27 cellular contexts compared by ENCODE assay signal in genomic region chr10:97891497-97892167, GRCh38. TPM values are rescaled to one million over a fixed set of nuclear protein-coding genes. Genes with fewer than 3 reads are reported as not detected.
DNase-seq lines count a peak whose midpoint lies in the region; ATAC-seq, FAIRE-seq and TF ChIP-seq lines count a peak whose summit lies in the region.
"Had no signal": no experiment of that assay in that cellular context is flagged by ENCODE, and none has a peak within 500 bp of the region (broad histone marks: within the 10 kb centered on the region; RNA-seq: fewer than 3 reads in every experiment).

No MANE protein-coding gene starts in this region.

- H3K56ac ChIP-seq in H9 (ENCODE audit: insufficient read length, low read depth, low read length): no peak overlapping the region

- no peak overlapping the region for H3K27ac ChIP-seq in H9 (ENCODE audit: insufficient read length, low read depth, low read length)
- H3K27ac ChIP-seq: cardiac muscle cell, WERI-Rb-1 had no signal

- no peak overlapping the region for H3K4ac ChIP-seq in H9 (ENCODE audit: low read depth, low read length)

- no peak overlapping the region for H3K4me2 ChIP-seq in H9 (ENCODE audit: insufficient read depth, insufficient read length, low read length)

- H4K8ac ChIP-seq in H9 (replicated peaks; ENCODE audit: insufficient read length, low read depth, low read length): no peak overlapping the region

- no peak for ATAC-seq in HG03432 (IDR thresholded peaks at IDR 0.05; ENCODE audit: unreplicated experiment)
- ATAC-seq: activated naive CD4-positive, alpha-beta T cell treated with anti-CD3 and anti-CD28 coated beads, Interleukin-2, amount 50 U/mL, for 72 hours; activated T-cell treated with anti-CD3 and anti-CD28 coated beads, Interleukin-2, amount 50 U/mL, for 72 hours; CD8-positive, alpha-beta T cell; mucosa of descending colon had no signal

- H2AK5ac ChIP-seq in H9 (ENCODE audit: insufficient read length, low read length): no peak overlapping the region

- no peak overlapping the region for H2BK5ac ChIP-seq in H9 (ENCODE audit: insufficient read length, low read length)

- H3K79me1 ChIP-seq in H9 (ENCODE audit: insufficient read depth, low read depth, low read length, poor library complexity, severe bottlenecking): no peaks in the 10 kb centered on the region

- H3T11ph ChIP-seq in H9 (ENCODE audit: low read length): no peak overlapping the region

- no peak overlapping the region for H2BK20ac ChIP-seq in H9 (ENCODE audit: low read depth, low read length, poor library complexity, severe bottlenecking)

- peak overlapping the region; percentile 43; the same call in 1 of the 2 replicates for H3K14ac ChIP-seq in H9 (ENCODE audit: insufficient read depth, low read length)

- H3K23me2 ChIP-seq in H9 (ENCODE audit: insufficient read length, low read depth, low read length, poor library complexity, severe bottlenecking): no peaks in the 10 kb centered on the region

- H2BK120ac ChIP-seq in H9 (ENCODE audit: low read depth, low read length, poor library complexity, severe bottlenecking): no peak overlapping the region

- no CpG with 5 or more reads among the region's 17 CpGs for WGBS in H9 (ENCODE audit: extremely low coverage, insufficient read length, low lambda C conversion rate)

- no peak overlapping the region for H4K91ac ChIP-seq in H9 (ENCODE audit: insufficient read length, low read depth, low read length)

- TF ChIP-seq CTCF in H9 (conservative IDR thresholded peaks at IDR 0.05) (no peak), nephron progenitor cell (IDR thresholded peaks at IDR 0.05) (no peak), chondrocyte (IDR thresholded peaks at IDR 0.05) (no peak)

- peak overlapping the region in 2 of 3 experiments; percentile 4 to 71; a peak in 3 of 7 replicates for H3K27ac Mint-ChIP-seq in H9
- peak overlapping the region; percentile 43 for H3K27ac Mint-ChIP-seq in nephron progenitor cell
- H3K27ac Mint-ChIP-seq in chondrocyte (ENCODE audit: unreplicated experiment): no peak overlapping the region
- H3K27ac Mint-ChIP-seq: activated CD4-positive, alpha-beta T cell treated with anti-CD3 and anti-CD28 coated beads, Interleukin-2, amount 10 ng/mL, durations not matched to agents 7 days and 5 days; activated naive CD4-positive, alpha-beta T cell treated with anti-CD3 and anti-CD28 coated beads, Interleukin-2, amount 50 U/mL, for 72 hours; activated T-cell treated with anti-CD3 and anti-CD28 coated beads, Interleukin-2, amount 50 U/mL, for 72 hours; CD8-positive, alpha-beta T cell; dendritic cell treated with granulocyte-macrophage colony-stimulating factor and Interleukin-4, amounts not matched to agents 40 ng/mL and 50 ng/mL, for 4 days; progenitor cell of endocrine pancreas had no signal

- peak; percentile 31 for DNase-seq in DMS53 (lab: John Stamatoyannopoulos, UW)
- no peak for DNase-seq in DMS53 treated with DMSO at 0.1 percent for 48 hours (lab: John Stamatoyannopoulos, UW; ENCODE audit: unreplicated experiment)
- DNase-seq in H9: no peak
- DNase-seq in SHP77 treated with DMSO at 0.1 percent for 48 hours (lab: John Stamatoyannopoulos, UW): peak; percentile 10
- peak; percentile 18 for DNase-seq in nephron progenitor cell
- no peak for DNase-seq in chondrocyte (ENCODE audit: low spot score)
- no peak for DNase-seq in GM19239 (ENCODE audit: insufficient read length, low spot score)
- DNase-seq: 8988T; activated CD4-positive, alpha-beta T cell treated with anti-CD3 and anti-CD28 coated beads, Interleukin-2, amount 10 ng/mL, durations not matched to agents 7 days and 5 days; activated T-cell treated with anti-CD3 and anti-CD28 coated beads, Interleukin-2, amount 50 U/mL, for 72 hours; CD8-positive, alpha-beta T cell; gastrocnemius medialis; HCEC 1CT; hypothalamus; IMR-90; mucosa of descending colon; NCI-H1105; OCI-M1; WERI-Rb-1 had no signal

- H3K9ac ChIP-seq in H9 (ENCODE audit: extremely low read depth, insufficient read length, low read length): no peak overlapping the region

- no peak overlapping the region for H2BK12ac ChIP-seq in H9 (ENCODE audit: insufficient read length, low read depth, low read length)

- FAIRE-seq in GM19239 (lab: Jason Lieb, UNC): no peak
- FAIRE-seq: endometrium, GM12891 had no signal

- no peaks in the 10 kb centered on the region for H3K9me3 Mint-ChIP-seq in H9
- no peaks in the 10 kb centered on the region for H3K9me3 Mint-ChIP-seq in nephron progenitor cell
- H3K9me3 Mint-ChIP-seq in chondrocyte (ENCODE audit: low read depth): no peaks in the 10 kb centered on the region
- H3K9me3 Mint-ChIP-seq: activated CD4-positive, alpha-beta T cell treated with anti-CD3 and anti-CD28 coated beads, Interleukin-2, amount 10 ng/mL, durations not matched to agents 7 days and 5 days; activated naive CD4-positive, alpha-beta T cell treated with anti-CD3 and anti-CD28 coated beads, Interleukin-2, amount 50 U/mL, for 72 hours; activated T-cell treated with anti-CD3 and anti-CD28 coated beads, Interleukin-2, amount 50 U/mL, for 72 hours; CD8-positive, alpha-beta T cell; dendritic cell treated with granulocyte-macrophage colony-stimulating factor and Interleukin-4, amounts not matched to agents 40 ng/mL and 50 ng/mL, for 4 days; neural crest cell had no signal

- H3K36me3 Mint-ChIP-seq in H9 (ENCODE audit: insufficient read depth in 1 of 3, low read depth in 3 of 3): no peaks in the 10 kb centered on the region
- H3K36me3 Mint-ChIP-seq in nephron progenitor cell (ENCODE audit: low read depth): no peaks in the 10 kb centered on the region
- H3K36me3 Mint-ChIP-seq in chondrocyte (ENCODE audit: low read depth): no peaks in the 10 kb centered on the region
- H3K36me3 Mint-ChIP-seq: activated naive CD4-positive, alpha-beta T cell treated with anti-CD3 and anti-CD28 coated beads, Interleukin-2, amount 50 U/mL, for 72 hours; CD8-positive, alpha-beta T cell had no signal

- H3K4me3 Mint-ChIP-seq in H9 (no peak overlapping the region), nephron progenitor cell (no peak overlapping the region), chondrocyte (ENCODE audit: unreplicated experiment) (no peak overlapping the region)
- H3K4me3 Mint-ChIP-seq: activated CD4-positive, alpha-beta T cell treated with anti-CD3 and anti-CD28 coated beads, Interleukin-2, amount 10 ng/mL, durations not matched to agents 7 days and 5 days; activated T-cell treated with anti-CD3 and anti-CD28 coated beads, Interleukin-2, amount 50 U/mL, for 72 hours; CD8-positive, alpha-beta T cell; dendritic cell treated with granulocyte-macrophage colony-stimulating factor and Interleukin-4, amounts not matched to agents 40 ng/mL and 50 ng/mL, for 4 days; neural crest cell had no signal

- H3K27me3 ChIP-seq in H9 (ENCODE audit: insufficient read depth, low read length): no peaks in the 10 kb centered on the region
- H3K27me3 ChIP-seq: cardiac muscle cell, gastrocnemius medialis had no signal

- H2AFZ ChIP-seq in H9 (ENCODE audit: low read length): no peak overlapping the region

- H3K27me3 Mint-ChIP-seq in H9 (ENCODE audit: low read depth) (peaks cover 9% of the 10 kb centered on the region; the same call in 1 of the 2 replicates), nephron progenitor cell (ENCODE audit: low read depth, poor library complexity) (peaks cover 14% of the 10 kb centered on the region), chondrocyte (ENCODE audit: low read depth) (peaks cover 14% of the 10 kb centered on the region)

- peaks cover 20 to 25% of the 10 kb centered on the region in 2 experiments for H3K4me1 Mint-ChIP-seq in H9
- H3K4me1 Mint-ChIP-seq in nephron progenitor cell: peaks cover 43% of the 10 kb centered on the region
- peaks cover 32% of the 10 kb centered on the region for H3K4me1 Mint-ChIP-seq in chondrocyte (ENCODE audit: low read depth)
- H3K4me1 Mint-ChIP-seq: activated CD4-positive, alpha-beta T cell treated with anti-CD3 and anti-CD28 coated beads, Interleukin-2, amount 10 ng/mL, durations not matched to agents 7 days and 5 days had no signal

- H3K79me2 ChIP-seq in H9 (ENCODE audit: insufficient read depth, low read length): no peaks in the 10 kb centered on the region

- no peaks in the 10 kb centered on the region for H4K20me1 ChIP-seq in H9 (ENCODE audit: control insufficient read depth, insufficient read depth, insufficient read length)

- no peak overlapping the region for H3K23ac ChIP-seq in H9 (ENCODE audit: insufficient read length, low read depth, low read length)

- H3K18ac ChIP-seq in H9 (ENCODE audit: insufficient read length, low read depth, low read length): no peak overlapping the region

- H2BK15ac ChIP-seq in H9 (ENCODE audit: low read depth, low read length): no peak overlapping the region

- H3K4me1 ChIP-seq in H9 (ENCODE audit: insufficient read depth, low read length): peaks cover 2% of the 10 kb centered on the region; the same call in 1 of the 2 replicates

- H3K9me3 ChIP-seq in H9 (ENCODE audit: control insufficient read depth, low read depth, low read length): no peaks in the 10 kb centered on the region
- H3K9me3 ChIP-seq: gastrocnemius medialis, mucosa of descending colon had no signal

- no peak overlapping the region for H4K5ac ChIP-seq in H9 (ENCODE audit: insufficient read length, low read depth, low read length)

RNA-seq across cellular contexts. Expression of gene GOLGA7B, which starts 42.0 kb away (rescaled TPM):
- total RNA-seq in H9 (2021) (0.02 and 0.04 TPM in 2 replicates), chondrocyte (0.12 to 0.27 TPM (median 0.13 TPM) in 3 replicates)
- total RNA-seq: IMR-90 had no signal

Comparison
In these comparisons a context has a peak if more than half of its experiments do, and no peak if none do; other contexts are left out.
1. DNase-seq: peak in DMS53 (single experiment), SHP77 treated with DMSO at 0.1 percent for 48 hours (single experiment) and nephron progenitor cell (single experiment); none in DMS53 treated with DMSO at 0.1 percent for 48 hours (single experiment), H9 (single experiment), chondrocyte (single experiment) and GM19239 (single experiment).